16 cellular contexts compared by ENCODE assay signal in the genomic region with DNA sequence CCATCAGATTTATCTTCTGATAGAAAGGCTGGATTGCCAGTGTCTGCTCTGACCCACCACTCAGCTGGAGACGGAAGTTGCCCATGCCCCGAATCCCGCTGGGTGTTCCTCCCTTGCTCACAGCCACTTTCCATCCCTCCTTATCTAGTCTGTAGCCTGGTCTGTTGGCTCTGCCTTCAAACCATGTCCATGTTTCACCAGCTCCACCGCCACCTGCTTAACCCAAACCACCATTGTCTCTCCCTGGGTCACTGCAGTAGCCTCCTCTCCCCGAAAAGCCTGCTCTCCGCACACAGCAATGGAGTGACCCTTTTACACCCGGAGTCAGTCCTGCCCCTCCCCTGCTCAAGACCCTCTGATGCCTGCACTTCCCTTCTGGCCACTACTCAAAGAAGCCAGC.
DNase-seq lines count a peak whose midpoint lies in the region; ATAC-seq, FAIRE-seq and TF ChIP-seq lines count a peak whose summit lies in the region.
"Had no signal": no experiment of that assay in that cellular context is flagged by ENCODE, and none has a peak within 500 bp of the region (broad histone marks: within the 10 kb centered on the region; RNA-seq: fewer than 3 reads in every experiment).

No MANE protein-coding gene starts in this region.

- no peak overlapping the region for H2AFZ ChIP-seq in K562 (ENCODE audit: low read depth, low read length)

- H3K27ac ChIP-seq in HEK293 (ENCODE audit: extremely low read depth, low read depth, low read length) (no peak overlapping the region), K562 (ENCODE audit: extremely low read depth, low read depth, low read length) (no peak overlapping the region)

- H3K4me2 ChIP-seq in K562 (ENCODE audit: insufficient read depth, low read length): no peak overlapping the region

- POLR2A ChIA-PET in HEK293 (lab: Yijun Ruan, JAX): interaction anchor here (1.3 kb wide), 1 partner anchor 59 kb away, joined by 4 read pairs; no protein-coding TSS in a partner anchor
- POLR2A ChIA-PET in K562 (lab: Yijun Ruan, JAX): no interaction called here

- in situ Hi-C loops in K562 (cut with MboI): no loop called here

- no peak for TF ChIP-seq RAD21 in K562 (CRISPR knock-in tag; conservative IDR thresholded peaks at IDR 0.05 in 1 of 2, IDR thresholded peaks at IDR 0.05 in 1 of 2)

- no peak overlapping the region for H3K4me3 ChIP-seq in HEK293 (ENCODE audit: low read depth, low read length)
- no peak overlapping the region for H3K4me3 ChIP-seq in K562
- H3K4me3 ChIP-seq: GM12878 had no signal

- H3K36me3 ChIP-seq in HEK293 (ENCODE audit: control insufficient read depth in 2 of 2, insufficient read depth in 1 of 2, low read length in 2 of 2) (no peaks in the 10 kb centered on the region; a peak in 1 of 3 replicates), K562 (ENCODE audit: control insufficient read depth, insufficient read depth, low read length) (no peaks in the 10 kb centered on the region)

- H3K4me3 Mint-ChIP-seq in mesothelial cell of epicardium (no peak overlapping the region), progenitor cell of endocrine pancreas (ENCODE audit: low read depth) (no peak overlapping the region)
- H3K4me3 Mint-ChIP-seq: B cell; CD4-positive, alpha-beta T cell had no signal

- no peaks in the 10 kb centered on the region for H3K27me3 Mint-ChIP-seq in mesothelial cell of epicardium (ENCODE audit: low read depth)
- H3K27me3 Mint-ChIP-seq in progenitor cell of endocrine pancreas: peaks cover 76% of the 10 kb centered on the region
- H3K27me3 Mint-ChIP-seq: CD4-positive, alpha-beta T cell had no signal

- no peaks in the 10 kb centered on the region for H3K9me3 ChIP-seq in HEK293 (ENCODE audit: control insufficient read depth, insufficient read depth, low read depth, low read length)
- H3K9me3 ChIP-seq in K562 (replicated peaks; ENCODE audit: control insufficient read depth, insufficient read depth, low read depth, low read length): no peaks in the 10 kb centered on the region

- no peak for TF ChIP-seq CTCF in HEK293 (tag by site-specific recombination; IDR thresholded peaks at IDR 0.05)
- TF ChIP-seq CTCF in K562 (IDR thresholded peaks at IDR 0.05 in 2 of 3, conservative IDR thresholded peaks at IDR 0.05 in 1 of 3; ENCODE audit: insufficient read depth in 2 of 3, low read depth in 1 of 3, low read length in 3 of 3): no peak
- no peak for TF ChIP-seq CTCF in mesothelial cell of epicardium (IDR thresholded peaks at IDR 0.05; ENCODE audit: unreplicated experiment)
- TF ChIP-seq CTCF in progenitor cell of endocrine pancreas (IDR thresholded peaks at IDR 0.05; ENCODE audit: unreplicated experiment): no peak

- no peaks in the 10 kb centered on the region for H3K9me1 ChIP-seq in K562 (ENCODE audit: control insufficient read depth, insufficient read depth, low read length)

- no peak for TF ChIP-seq EP300 in K562 (IDR thresholded peaks at IDR 0.05; ENCODE audit: low read length)

- no TSS peak for BruUV-seq in K562 (replicated peaks; lab: Mats Ljungman, UMichigan)

- peaks cover 53% of the 10 kb centered on the region for H3K4me1 Mint-ChIP-seq in mesothelial cell of epicardium
- H3K4me1 Mint-ChIP-seq in progenitor cell of endocrine pancreas (ENCODE audit: low read depth): peaks cover 4% of the 10 kb centered on the region
- H3K4me1 Mint-ChIP-seq: B cell had no signal

- H3K9me3 Mint-ChIP-seq in mesothelial cell of epicardium (no peaks in the 10 kb centered on the region), progenitor cell of endocrine pancreas (ENCODE audit: low read depth) (no peaks in the 10 kb centered on the region)
- H3K9me3 Mint-ChIP-seq: CD4-positive, alpha-beta T cell had no signal

- H3K27ac Mint-ChIP-seq in mesothelial cell of epicardium (peak overlapping the region; percentile 3), progenitor cell of endocrine pancreas (peak overlapping the region; percentile 11)
- H3K27ac Mint-ChIP-seq: B cell; CD4-positive, alpha-beta T cell had no signal

- FAIRE-seq in K562 (lab: Jason Lieb, UNC): no peak
- FAIRE-seq: A204.1, GM12878, GM18507, H1 had no signal

- no peak for TF ChIP-seq POLR2A in K562 (conservative IDR thresholded peaks at IDR 0.05)

- H4K20me1 ChIP-seq in K562 (replicated peaks; ENCODE audit: control insufficient read depth, insufficient read depth, low read length): peaks cover 6% of the 10 kb centered on the region; the same call in 1 of the 2 replicates

- H3K36me3 Mint-ChIP-seq in mesothelial cell of epicardium (peaks cover 11% of the 10 kb centered on the region), progenitor cell of endocrine pancreas (ENCODE audit: insufficient read depth) (no peaks in the 10 kb centered on the region)

- 0% methylated on average over 6 of the region's 7 CpGs for WGBS in K562 (ENCODE audit: insufficient coverage, low coverage, missing lambda C conversion rate)

- H3K9ac ChIP-seq in K562 (ENCODE audit: insufficient read depth in 1 of 2, low read depth in 2 of 2, low read length in 2 of 2): no peak overlapping the region

- no peaks in the 10 kb centered on the region for H3K79me2 ChIP-seq in K562 (ENCODE audit: control insufficient read depth, insufficient read depth, low read length)

- intact Hi-C loops in K562 (cut with micrococcal nuclease): no loop called here

- H3K27me3 ChIP-seq in K562 (ENCODE audit: control insufficient read depth in 2 of 2, insufficient read depth in 2 of 2, low read length in 2 of 2): peaks cover 21 to 84% of the 10 kb centered on the region in 2 experiments; a peak in 4 of 5 replicates

- H3K4me1 ChIP-seq in HEK293 (ENCODE audit: control insufficient read depth, insufficient read depth, low read length): peaks cover 8% of the 10 kb centered on the region; the same call in 1 of the 2 replicates
- no peaks in the 10 kb centered on the region; a peak in 1 of 5 replicates for H3K4me1 ChIP-seq in K562 (replicated peaks in 1 of 2; ENCODE audit: control insufficient read depth in 2 of 2, insufficient read depth in 2 of 2, low read length in 2 of 2)

- CTCF ChIA-PET in HEK293 (lab: Yijun Ruan, JAX) (no interaction called here), K562 (lab: Yijun Ruan, JAX; ENCODE audit: low intra/inter-chr PET ratio) (no interaction called here)

- DNase-seq in K562 (ENCODE audit: extremely low read depth in 1 of 4, low spot score in 3 of 4) (no peak), mesothelial cell of epicardium (ENCODE audit: low spot score in 2 of 2, unreplicated experiment in 2 of 2) (no peak), progenitor cell of endocrine pancreas (ENCODE audit: low spot score, unreplicated experiment) (no peak), T-helper 1 cell (no peak), hepatic stellate cell (ENCODE audit: low spot score) (no peak)
- DNase-seq: C1 segment of cervical spinal cord; CD4-positive, alpha-beta T cell; DMS79 had no signal

- ATAC-seq in K562 (no peak), GM18519 (IDR thresholded peaks at IDR 0.05; ENCODE audit: low FRiP score, unreplicated experiment) (no peak)
- ATAC-seq: GM12878, HCT116 had no signal

TF ChIP-seq in HEK293, 187 proteins besides CTCF, POLR2A, EP300 and RAD21 (continues in another document):
- TF ChIP-seq, protein P1, sequence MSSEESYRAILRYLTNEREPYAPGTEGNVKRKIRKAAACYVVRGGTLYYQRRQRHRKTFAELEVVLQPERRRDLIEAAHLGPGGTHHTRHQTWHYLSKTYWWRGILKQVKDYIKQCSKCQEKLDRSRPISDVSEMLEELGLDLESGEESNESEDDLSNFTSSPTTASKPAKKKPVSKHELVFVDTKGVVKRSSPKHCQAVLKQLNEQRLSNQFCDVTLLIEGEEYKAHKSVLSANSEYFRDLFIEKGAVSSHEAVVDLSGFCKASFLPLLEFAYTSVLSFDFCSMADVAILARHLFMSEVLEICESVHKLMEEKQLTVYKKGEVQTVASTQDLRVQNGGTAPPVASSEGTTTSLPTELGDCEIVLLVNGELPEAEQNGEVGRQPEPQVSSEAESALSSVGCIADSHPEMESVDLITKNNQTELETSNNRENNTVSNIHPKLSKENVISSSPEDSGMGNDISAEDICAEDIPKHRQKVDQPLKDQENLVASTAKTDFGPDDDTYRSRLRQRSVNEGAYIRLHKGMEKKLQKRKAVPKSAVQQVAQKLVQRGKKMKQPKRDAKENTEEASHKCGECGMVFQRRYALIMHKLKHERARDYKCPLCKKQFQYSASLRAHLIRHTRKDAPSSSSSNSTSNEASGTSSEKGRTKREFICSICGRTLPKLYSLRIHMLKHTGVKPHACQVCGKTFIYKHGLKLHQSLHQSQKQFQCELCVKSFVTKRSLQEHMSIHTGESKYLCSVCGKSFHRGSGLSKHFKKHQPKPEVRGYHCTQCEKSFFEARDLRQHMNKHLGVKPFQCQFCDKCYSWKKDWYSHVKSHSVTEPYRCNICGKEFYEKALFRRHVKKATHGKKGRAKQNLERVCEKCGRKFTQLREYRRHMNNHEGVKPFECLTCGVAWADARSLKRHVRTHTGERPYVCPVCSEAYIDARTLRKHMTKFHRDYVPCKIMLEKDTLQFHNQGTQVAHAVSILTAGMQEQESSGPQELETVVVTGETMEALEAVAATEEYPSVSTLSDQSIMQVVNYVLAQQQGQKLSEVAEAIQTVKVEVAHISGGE (tag by site-specific recombination; conservative IDR thresholded peaks at IDR 0.05; ENCODE audit: low read depth): no peak
- TF ChIP-seq ZNF585B (tag by site-specific recombination; IDR thresholded peaks at IDR 0.05): no peak

TF ChIP-seq in K562, 482 proteins besides CTCF, POLR2A, EP300 and RAD21:
- TF ChIP-seq, protein P2, sequence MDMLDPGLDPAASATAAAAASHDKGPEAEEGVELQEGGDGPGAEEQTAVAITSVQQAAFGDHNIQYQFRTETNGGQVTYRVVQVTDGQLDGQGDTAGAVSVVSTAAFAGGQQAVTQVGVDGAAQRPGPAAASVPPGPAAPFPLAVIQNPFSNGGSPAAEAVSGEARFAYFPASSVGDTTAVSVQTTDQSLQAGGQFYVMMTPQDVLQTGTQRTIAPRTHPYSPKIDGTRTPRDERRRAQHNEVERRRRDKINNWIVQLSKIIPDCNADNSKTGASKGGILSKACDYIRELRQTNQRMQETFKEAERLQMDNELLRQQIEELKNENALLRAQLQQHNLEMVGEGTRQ (CRISPR knock-in tag; IDR thresholded peaks at IDR 0.05): no peak
- TF ChIP-seq SUPT5H (IDR thresholded peaks at IDR 0.05) (no peak), ZBTB1 (CRISPR knock-in tag; IDR thresholded peaks at IDR 0.05; ENCODE audit: borderline replicate concordance, low read depth) (no peak), ZNF134 (CRISPR knock-in tag; conservative IDR thresholded peaks at IDR 0.05) (peak; percentile 88)
